In genomic region chr5:141692533-141692888, GRCh38 we compare ENCODE assay signal across 8 cellular contexts. TPM values are rescaled to one million over a fixed set of nuclear protein-coding genes. Genes with fewer than 3 reads are reported as not detected.
DNase-seq lines count a peak whose midpoint lies in the region; ATAC-seq and TF ChIP-seq lines count a peak whose summit lies in the region.

No MANE protein-coding gene starts in this region.

- peaks cover 18% of the 10 kb centered on the region for H3K4me1 ChIP-seq in CD8-positive, alpha-beta T cell (ENCODE audit: insufficient read depth, low read length)
- H3K4me1 ChIP-seq in colonic mucosa: no peaks in the 10 kb centered on the region
- peaks cover 9% of the 10 kb centered on the region for H3K4me1 ChIP-seq in mucosa of descending colon (ENCODE audit: low read depth)

- H3K9me3 Mint-ChIP-seq in CD8-positive, alpha-beta T cell: no peaks in the 10 kb centered on the region
- no peaks in the 10 kb centered on the region for H3K9me3 Mint-ChIP-seq in nephron

- H3K36me3 ChIP-seq in CD8-positive, alpha-beta T cell (ENCODE audit: insufficient read depth, low read length): no peaks in the 10 kb centered on the region
- H3K36me3 ChIP-seq in colonic mucosa (no peaks in the 10 kb centered on the region), mucosa of descending colon (ENCODE audit: low read depth) (no peaks in the 10 kb centered on the region)

- no peaks in the 10 kb centered on the region for H3K9me3 ChIP-seq in CD8-positive, alpha-beta T cell (ENCODE audit: low read length)
- H3K9me3 ChIP-seq in colonic mucosa: no peaks in the 10 kb centered on the region
- no peaks in the 10 kb centered on the region for H3K9me3 ChIP-seq in mucosa of descending colon

- H3K9ac ChIP-seq in colonic mucosa (ENCODE audit: low read depth in 2 of 2, low read length in 2 of 2): no peak overlapping the region

- peaks cover 17% of the 10 kb centered on the region for H3K4me1 Mint-ChIP-seq in CD8-positive, alpha-beta T cell (ENCODE audit: low read depth)
- peaks cover 4% of the 10 kb centered on the region for H3K4me1 Mint-ChIP-seq in nephron

- H3K27me3 Mint-ChIP-seq in CD8-positive, alpha-beta T cell (ENCODE audit: low read depth): peaks cover 16% of the 10 kb centered on the region
- H3K27me3 Mint-ChIP-seq in nephron (ENCODE audit: low read depth): peaks cover 30% of the 10 kb centered on the region

- POLR2A ChIA-PET in CD8-positive, alpha-beta T cell (lab: Charles Lee): interaction anchor here (0.6 to 3.8 kb wide), 9 partner anchors 9 to 323 kb away, joined by 3 to 26 read pairs (median 7); partner anchors contain the start of genes DELE1 and RNF14

- CTCF ChIA-PET in CD8-positive, alpha-beta T cell (lab: Charles Lee): interaction anchor here (0.6 to 16.5 kb wide), 44 partner anchors 10 to 1905 kb away, joined by 3 to 350 read pairs (median 5); partner anchors contain the start of genes ARAP3, DELE1, PCDH1 and PCDH12

- intact Hi-C loops in CD8-positive, alpha-beta T cell (cut with DNase I, micrococcal nuclease): loop anchor here (1.0 to 10.0 kb wide), 12 partner anchors 27 to 1002 kb away; partner anchors contain the start of gene RNF14 (in 1 of the 2)
- intact Hi-C loops in colonic mucosa (cut with DNase I): loop anchor here (2.0 kb wide), 1 partner anchor 268 kb away; no protein-coding TSS in a partner anchor
- intact Hi-C loops in mucosa of descending colon (cut with DNase I, micrococcal nuclease): loop anchor here (5.0 kb wide), 2 partner anchors 185 to 265 kb away; partner anchors contain the start of genes PCDH1 (in 1 of the 2) and PCDH12 (in 1 of the 2)

- no peaks in the 10 kb centered on the region for H3K27me3 ChIP-seq in CD8-positive, alpha-beta T cell (ENCODE audit: insufficient read depth, low read length)
- H3K27me3 ChIP-seq in colonic mucosa: no peaks in the 10 kb centered on the region

- H3K27ac Mint-ChIP-seq in CD8-positive, alpha-beta T cell: no peak overlapping the region
- no peak overlapping the region for H3K27ac Mint-ChIP-seq in nephron

- H3K36me3 Mint-ChIP-seq in CD8-positive, alpha-beta T cell: no peaks in the 10 kb centered on the region
- no peaks in the 10 kb centered on the region for H3K36me3 Mint-ChIP-seq in nephron (ENCODE audit: low read depth)

- TF ChIP-seq CTCF in CD8-positive, alpha-beta T cell (IDR thresholded peaks at IDR 0.05): no peak
- TF ChIP-seq CTCF in colonic mucosa (IDR thresholded peaks at IDR 0.05) (no peak), nephron (IDR thresholded peaks at IDR 0.05; ENCODE audit: unreplicated experiment in 3 of 3) (no peak), mucosa of descending colon (IDR thresholded peaks at IDR 0.05) (no peak)

- no peak for DNase-seq in CD8-positive, alpha-beta T cell
- DNase-seq in NCI-H526 treated with DMSO at 0.1 percent for 48 hours (lab: John Stamatoyannopoulos, UW) (peak; percentile 64), colonic mucosa (no peak), mucosa of descending colon (no peak), DMS 273 (lab: John Stamatoyannopoulos, UW; ENCODE audit: unreplicated experiment) (no peak), NCI-H69 (lab: John Stamatoyannopoulos, UW) (no peak)

- no peak for ATAC-seq in CD8-positive, alpha-beta T cell
- no peak for ATAC-seq in mucosa of descending colon
- no peak for ATAC-seq in GM18517 (IDR thresholded peaks at IDR 0.05; ENCODE audit: unreplicated experiment)

- H3K4me3 Mint-ChIP-seq in CD8-positive, alpha-beta T cell: peak overlapping the region; percentile 67
- peak overlapping the region; percentile 67 to 76 (median 74) for H3K4me3 Mint-ChIP-seq in nephron

- no peak overlapping the region for H3K27ac ChIP-seq in CD8-positive, alpha-beta T cell (ENCODE audit: low read depth, low read length)
- H3K27ac ChIP-seq in colonic mucosa: no peak overlapping the region

- peak overlapping the region; percentile 34 for H3K4me3 ChIP-seq in CD8-positive, alpha-beta T cell (ENCODE audit: low read depth, low read length)
- H3K4me3 ChIP-seq in colonic mucosa (peak overlapping the region; percentile 24), mucosa of descending colon (no peak overlapping the region)

RNA-seq across cellular contexts. Expression of gene ARAP3, which starts 10.5 kb away (rescaled TPM):
- 1 to 10 TPM in 1 of 2 experiments, under 1 TPM in 1; 0.73 to 1.2 TPM for total RNA-seq in CD8-positive, alpha-beta T cell
- total RNA-seq in colonic mucosa (10 to 100 TPM in 1 of 2 donors, 1 to 10 TPM in 1; 5.1 to 15.4 TPM), mucosa of descending colon (10 to 100 TPM in 1 of 3 donors, 1 to 10 TPM in 2; 5.7 to 10.9 (median 8.0) TPM)

RNA-seq across cellular contexts. Expression of gene FCHSD1, which starts 41.3 kb away (rescaled TPM):
- total RNA-seq in CD8-positive, alpha-beta T cell: 100 to 1,000 TPM in 1 of 2 experiments, 10 to 100 TPM in 1; 95.8 to 101 TPM
- total RNA-seq in colonic mucosa: 10 to 100 TPM; 14.1 to 15.4 TPM
- 10 to 100 TPM; 16.3 to 23.3 (median 17.6) TPM for total RNA-seq in mucosa of descending colon

RNA-seq across cellular contexts. Expression of gene RELL2, which starts 55.7 kb away (rescaled TPM):
- 1 to 10 TPM; 9.5 to 9.8 TPM for total RNA-seq in CD8-positive, alpha-beta T cell
- total RNA-seq in colonic mucosa (1 to 10 TPM; 2.1 to 6.7 TPM), mucosa of descending colon (1 to 10 TPM; 2.3 to 3.9 (median 3.3) TPM)

RNA-seq across cellular contexts. Expression of gene HDAC3, which starts 55.9 kb away (rescaled TPM):
- 10 to 100 TPM; 48.9 to 54.8 TPM for total RNA-seq in CD8-positive, alpha-beta T cell
- 10 to 100 TPM; 36.6 to 44.0 TPM for total RNA-seq in colonic mucosa
- total RNA-seq in mucosa of descending colon: 10 to 100 TPM; 45.1 to 47.0 (median 45.8) TPM
